ENCODE assay signal across 8 cellular contexts in genomic region chr5:134125195-134126015, GRCh38. TPM values are rescaled to one million over a fixed set of nuclear protein-coding genes. Genes with fewer than 3 reads are reported as not detected.
DNase-seq lines count a peak whose midpoint lies in the region; ATAC-seq and TF ChIP-seq lines count a peak whose summit lies in the region.

No MANE protein-coding gene starts in this region.

- no peaks in the 10 kb centered on the region for H3F3A ChIP-seq in GM23338 (replicated peaks; ENCODE audit: low read depth)

- peak overlapping the region; percentile 88 to 99 (median 92) for H3K4me3 Mint-ChIP-seq in T-cell
- no peak overlapping the region for H3K4me3 Mint-ChIP-seq in GM23338

- H3K27me3 ChIP-seq in fibroblast of lung (ENCODE audit: control insufficient read depth, insufficient read depth, low read length) (no peaks in the 10 kb centered on the region), GM23338 (ENCODE audit: insufficient read depth) (no peaks in the 10 kb centered on the region), HAP-1 (ENCODE audit: low read depth) (no peaks in the 10 kb centered on the region)

- H3K79me2 ChIP-seq in fibroblast of lung (ENCODE audit: control insufficient read depth, insufficient read depth, low read length) (no peaks in the 10 kb centered on the region), GM23338 (replicated peaks; ENCODE audit: insufficient read depth) (no peaks in the 10 kb centered on the region)

- H3K9me3 Mint-ChIP-seq in T-cell (no peaks in the 10 kb centered on the region), GM23338 (no peaks in the 10 kb centered on the region)

- POLR2A ChIA-PET in T-cell (lab: Charles Lee): interaction anchor here (0.5 to 1.0 kb wide), 7 partner anchors 12 to 95 kb away, joined by 3 to 4 read pairs (median 3); no protein-coding TSS in a partner anchor

- H3K4me3 ChIP-seq in fibroblast of lung (replicated peaks in 1 of 4; ENCODE audit: control extremely low read depth in 1 of 4, insufficient read depth in 1 of 4, low read depth in 3 of 4, low read length in 4 of 4) (peak overlapping the region in 1 of 4 experiments; percentile 4), GM23338 (no peak overlapping the region), HAP-1 (no peak overlapping the region)

- CTCF ChIA-PET in T-cell (lab: Charles Lee): interaction anchor here (0.6 to 1.7 kb wide), 11 partner anchors 13 to 505 kb away, joined by 3 to 9 read pairs (median 4); no protein-coding TSS in a partner anchor

- H3K36me3 ChIP-seq in fibroblast of lung (ENCODE audit: control insufficient read depth, insufficient read depth, low read length) (peaks cover 8% of the 10 kb centered on the region), GM23338 (ENCODE audit: insufficient read depth) (no peaks in the 10 kb centered on the region), HAP-1 (replicated peaks) (no peaks in the 10 kb centered on the region; the same call in 1 of the 2 replicates)

- H3K27me3 Mint-ChIP-seq in T-cell: no peaks in the 10 kb centered on the region
- peaks cover 18% of the 10 kb centered on the region for H3K27me3 Mint-ChIP-seq in GM23338 (ENCODE audit: insufficient read depth, low read depth, poor library complexity)

- H3K36me3 Mint-ChIP-seq in T-cell: peaks cover 57% of the 10 kb centered on the region
- no peaks in the 10 kb centered on the region; the same call in 2 of the 3 replicates for H3K36me3 Mint-ChIP-seq in GM23338 (ENCODE audit: low read depth)

- DNase-seq in DMS 273 treated with DMSO at 0.1 percent for 48 hours (lab: John Stamatoyannopoulos, UW) (peak; percentile 24), T-cell (no peak), fibroblast of lung (ENCODE audit: low read depth in 2 of 2) (peak; percentile 92 to 95), sciatic nerve (ENCODE audit: low spot score) (peak; percentile 75), GM23338 (ENCODE audit: low spot score) (no peak), HAP-1 (ENCODE audit: low spot score in 2 of 2) (no peak), KG1 (lab: John Stamatoyannopoulos, UW) (no peak), middle frontal gyrus (ENCODE audit: extremely low spot score, low spot score) (no peak)

- H4K20me1 ChIP-seq in fibroblast of lung (ENCODE audit: control insufficient read depth, extremely low read depth, insufficient read depth, low read length) (no peaks in the 10 kb centered on the region), GM23338 (replicated peaks; ENCODE audit: insufficient read depth) (peaks cover 3% of the 10 kb centered on the region; the same call in 1 of the 2 replicates)

- peak overlapping the region; percentile 38 for H3K9ac ChIP-seq in fibroblast of lung (ENCODE audit: insufficient read depth, low read length)

- H3K27ac ChIP-seq in fibroblast of lung (ENCODE audit: insufficient read depth, low read length) (peak overlapping the region; percentile 95), GM23338 (ENCODE audit: low read depth) (no peak overlapping the region)

- H3K27ac Mint-ChIP-seq in T-cell (peak overlapping the region; percentile 92 to 97), GM23338 (no peak overlapping the region)

- ATAC-seq in T-cell (replicated peaks in 1 of 4): no peak
- ATAC-seq in sciatic nerve: peak; percentile 78
- no peak for ATAC-seq in GM23338

- TF ChIP-seq CTCF in fibroblast of lung (conservative IDR thresholded peaks at IDR 0.05 in 1 of 2, IDR thresholded peaks at IDR 0.05 in 1 of 2; ENCODE audit: low read depth in 1 of 2, low read length in 2 of 2) (no peak), GM23338 (conservative IDR thresholded peaks at IDR 0.05; ENCODE audit: low read depth in 2 of 2) (no peak)

- intact Hi-C loops in sciatic nerve (cut with DNase I): no loop called here

- H3K4me1 ChIP-seq in fibroblast of lung (ENCODE audit: control insufficient read depth, extremely low read depth, insufficient read depth, low read length): peaks cover 27% of the 10 kb centered on the region
- H3K4me1 ChIP-seq in GM23338 (ENCODE audit: insufficient read depth): no peaks in the 10 kb centered on the region
- no peaks in the 10 kb centered on the region for H3K4me1 ChIP-seq in HAP-1

- in situ Hi-C loops in HAP-1 (cut with MboI; ENCODE audit: low sequenced_read_pairs): no loop called here

- H3K4me2 ChIP-seq in fibroblast of lung (ENCODE audit: extremely low read depth, insufficient read depth, low read length) (peak overlapping the region; percentile 91), GM23338 (no peak overlapping the region)

- no peaks in the 10 kb centered on the region for H3K9me2 ChIP-seq in GM23338 (ENCODE audit: insufficient read depth)

- H3K9me3 ChIP-seq in fibroblast of lung (ENCODE audit: control insufficient read depth, insufficient read depth, low read depth, low read length) (no peaks in the 10 kb centered on the region), HAP-1 (no peaks in the 10 kb centered on the region)

- H2AFZ ChIP-seq in fibroblast of lung (ENCODE audit: low read length) (no peak overlapping the region), GM23338 (no peak overlapping the region)

- H3K4me1 Mint-ChIP-seq in T-cell (peaks cover 92 to 99% (median 97%) of the 10 kb centered on the region in 3 donors), GM23338 (no peaks in the 10 kb centered on the region)

TF ChIP-seq in GM23338, 12 proteins besides CTCF, POLR2A, EP300 and RAD21:
- no peak for TF ChIP-seq CREB1 (CRISPR knock-in tag; IDR thresholded peaks at IDR 0.05; ENCODE audit: low read depth)
- no peak for TF ChIP-seq EZH2phosphoT487 (IDR thresholded peaks at IDR 0.05; ENCODE audit: unreplicated experiment)
- TF ChIP-seq EZH2 (IDR thresholded peaks at IDR 0.05; ENCODE audit: low read depth, unreplicated experiment): no peak
- no peak for TF ChIP-seq ZNF331 (CRISPR knock-in tag; IDR thresholded peaks at IDR 0.05; ENCODE audit: low read depth)
- TF ChIP-seq NANOG (IDR thresholded peaks at IDR 0.05; ENCODE audit: borderline replicate concordance): no peak

RNA-seq across cellular contexts. Expression of gene TCF7, which starts 10.9 kb away (rescaled TPM):
- total RNA-seq in T-cell (100 to 1,000 TPM; 503 to 749 (median 693) TPM), fibroblast of lung (1.0 and 3.1 TPM in 2 replicates), sciatic nerve (8.5 TPM)
- polyA plus RNA-seq in fibroblast of lung (3.3 and 17.3 TPM in 2 replicates), GM23338 (2016; fragmentation: Nextera tagmentation; extraction: Ambion mirVana) (5.2 and 5.6 TPM in 2 replicates)
- 6.6 and 28.9 TPM in 2 replicates for polyA plus RNA-seq in fibroblast of lung (2012)
- polyA minus RNA-seq in fibroblast of lung (ENCODE audit: low replicate concordance): 18.5 and 58.5 TPM in 2 replicates
- 8.1 and 9.7 TPM in 2 replicates for total RNA-seq in GM23338 (2014; rRNA removed; shearing (Covaris generic))

RNA-seq across cellular contexts. Expression of gene SKP1, which starts 51.3 kb away (rescaled TPM):
- total RNA-seq in T-cell (100 to 1,000 TPM; 178 to 314 (median 203) TPM), fibroblast of lung (182 and 259 TPM in 2 replicates), sciatic nerve (295 TPM)
- polyA plus RNA-seq in fibroblast of lung (875 and 985 TPM in 2 replicates), GM23338 (2016; fragmentation: Nextera tagmentation; extraction: Ambion mirVana) (344 and 440 TPM in 2 replicates)
- 694 and 744 TPM in 2 replicates for polyA plus RNA-seq in fibroblast of lung (2012)
- 22.1 and 25.7 TPM in 2 replicates for polyA minus RNA-seq in fibroblast of lung (ENCODE audit: low replicate concordance)
- total RNA-seq in GM23338 (2014; rRNA removed; shearing (Covaris generic)): 244 and 366 TPM in 2 replicates

Comparison
In these comparisons a context has a peak if more than half of its experiments do, and no peak if none do; other contexts are left out.
1. DNase-seq: peak in DMS 273 treated with DMSO at 0.1 percent for 48 hours (single experiment), fibroblast of lung (2 of 2) and sciatic nerve (single experiment); none in T-cell (0 of 34), GM23338 (single experiment), HAP-1 (0 of 2), KG1 (single experiment) and middle frontal gyrus (single experiment).
2. RNA of gene TCF7, which starts 10.9 kb away (total RNA-seq): 503 to 749 TPM in T-cell; 8.5 TPM in sciatic nerve (single experiment), 8.1 to 9.7 TPM in GM23338 and 1.0 to 3.1 TPM in fibroblast of lung; every median in the first group is over 10 times any median in the second.